Comparison of ENCODE assay signal across 14 cellular contexts in genomic region chr1:233268389-233269022, GRCh38.
"Had no signal": no experiment of that assay in that cellular context is flagged by ENCODE, and none has a peak within 500 bp of the region (broad histone marks: within the 10 kb centered on the region; RNA-seq: fewer than 3 reads in every experiment).

No MANE protein-coding gene starts in this region.

- DNase-seq: activated CD4-positive, alpha-beta T cell treated with anti-CD3 and anti-CD28 coated beads for 4 hours; activated CD8-positive, alpha-beta memory T cell treated with anti-CD3 and anti-CD28 coated beads, Interleukin-2, amount 10 ng/mL, durations not matched to agents 7 days and 5 days; activated naive CD4-positive, alpha-beta T cell; foreskin melanocyte; left colon; naive B cell; pancreas; stimulated activated CD4-positive, alpha-beta T cell treated with anti-CD3 and anti-CD28 coated beads, Interleukin-4, amount 100 ng/mL, for 24 hours; thyroid gland had no signal

- H3K36me3 ChIP-seq: cardiac muscle cell, pancreas, thyroid gland had no signal

- H3K4me1 ChIP-seq: pancreas, thyroid gland had no signal

- FAIRE-seq: colon, endothelial cell of umbilical vein, pancreas, urothelium cell line had no signal

- H3K9me3 ChIP-seq: pancreas, thyroid gland had no signal

- H3K27me3 ChIP-seq: cardiac muscle cell, pancreas, thyroid gland had no signal

- ATAC-seq: activated CD8-positive, alpha-beta memory T cell treated with anti-CD3 and anti-CD28 coated beads, Interleukin-2, amount 10 ng/mL, durations not matched to agents 7 days and 5 days; left colon; pancreas had no signal

- H3K27ac ChIP-seq: cardiac muscle cell, pancreas, thyroid gland had no signal

- H3K4me3 ChIP-seq: cardiac muscle cell, lung, pancreas, thyroid gland had no signal
